Comparison of ENCODE assay signal across 11 cellular contexts in the genomic region with DNA sequence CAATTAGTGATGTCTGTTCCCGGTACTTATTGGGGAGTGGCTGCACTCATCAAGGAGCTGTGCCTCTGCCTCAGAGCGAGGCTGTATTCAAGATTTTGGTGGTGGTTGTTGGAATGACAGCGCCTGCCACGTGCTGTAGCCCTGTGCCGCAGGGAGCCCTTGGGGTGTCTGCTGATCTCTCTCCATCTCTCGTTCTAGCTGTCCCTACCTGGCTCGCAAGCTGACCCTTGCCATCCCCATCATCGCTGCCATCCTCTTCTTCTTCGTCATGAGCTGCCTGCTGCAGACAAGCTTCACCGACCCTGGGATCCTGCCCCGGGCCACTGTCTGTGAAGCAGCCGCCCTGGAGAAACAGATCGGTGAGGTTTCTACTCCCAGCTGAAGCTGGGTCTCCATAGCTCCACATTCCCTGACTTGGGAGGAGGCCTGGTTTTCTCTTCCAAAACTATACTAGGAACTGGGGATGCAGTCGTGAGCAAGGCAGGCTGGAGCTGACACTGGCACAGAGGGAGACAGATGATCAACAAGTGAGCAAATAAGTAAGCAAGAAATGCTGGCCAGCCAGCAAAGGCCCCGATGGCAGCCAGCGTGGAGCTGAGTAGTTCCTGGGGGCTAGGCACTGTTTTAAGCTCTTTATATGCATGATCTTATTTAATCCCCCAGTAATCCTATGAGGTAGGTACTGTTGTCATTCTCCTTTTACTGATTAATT. TPM values are rescaled to one million over a fixed set of nuclear protein-coding genes. Genes with fewer than 3 reads are reported as not detected.
A peak's percentile ranks its signal among the peaks of the same experiment; 100 is the strongest.
DNase-seq lines count a peak whose midpoint lies in the region; ATAC-seq and TF ChIP-seq lines count a peak whose summit lies in the region.
"Had no signal": no experiment of that assay in that cellular context is flagged by ENCODE, and none has a peak within 500 bp of the region (broad histone marks: within the 10 kb centered on the region; RNA-seq: fewer than 3 reads in every experiment).

No MANE protein-coding gene starts in this region.

- peaks cover 70% of the 10 kb centered on the region for H3K4me1 Mint-ChIP-seq in activated naive CD8-positive, alpha-beta T cell treated with anti-CD3 and anti-CD28 coated beads, Interleukin-2, amount 50 U/mL, for 24 hours
- H3K4me1 Mint-ChIP-seq in natural killer cell treated with Interleukin-12 subunit alpha and Interleukin-12 subunit beta and Interleukin-15 and Interleukin-18, amount 100 ng/mL, for 72 hours (ENCODE audit: low read depth in 2 of 2): peaks cover 64 to 75% of the 10 kb centered on the region in 2 donors

- peaks cover 64% of the 10 kb centered on the region for H3K4me1 ChIP-seq in Loucy (ENCODE audit: insufficient read depth, low read length, poor library complexity, severe bottlenecking)

- H3K79me2 ChIP-seq in Loucy (ENCODE audit: insufficient read depth, low read length): peaks cover 60% of the 10 kb centered on the region

- H4K20me1 ChIP-seq in Loucy (ENCODE audit: insufficient read depth, low read length, poor library complexity, severe bottlenecking): peaks cover 22% of the 10 kb centered on the region

- peak overlapping the region; percentile 72 for H3K4me3 Mint-ChIP-seq in activated naive CD8-positive, alpha-beta T cell treated with anti-CD3 and anti-CD28 coated beads, Interleukin-2, amount 50 U/mL, for 24 hours
- peak overlapping the region; percentile 83 for H3K4me3 Mint-ChIP-seq in natural killer cell treated with Interleukin-12 subunit alpha and Interleukin-12 subunit beta and Interleukin-15 and Interleukin-18, amount 100 ng/mL, for 72 hours

- H3K4me3 ChIP-seq in Loucy (ENCODE audit: low read length, poor library complexity, severe bottlenecking) (no peak overlapping the region), lower leg skin (ENCODE audit: low read depth, poor library complexity, severe bottlenecking) (no peak overlapping the region)

- no peaks in the 10 kb centered on the region for H3K27me3 Mint-ChIP-seq in activated naive CD8-positive, alpha-beta T cell treated with anti-CD3 and anti-CD28 coated beads, Interleukin-2, amount 50 U/mL, for 24 hours
- H3K27me3 Mint-ChIP-seq in natural killer cell treated with Interleukin-12 subunit alpha and Interleukin-12 subunit beta and Interleukin-15 and Interleukin-18, amount 100 ng/mL, for 72 hours: no peaks in the 10 kb centered on the region

- no peak overlapping the region for H3K9ac ChIP-seq in Loucy (ENCODE audit: low read depth, low read length, poor library complexity, severe bottlenecking)

- peak overlapping the region; percentile 82 for H3K4me2 ChIP-seq in Loucy (ENCODE audit: low read depth, low read length, poor library complexity, severe bottlenecking)

- no peaks in the 10 kb centered on the region for H3K27me3 ChIP-seq in Loucy (ENCODE audit: insufficient read depth, low read length, poor library complexity, severe bottlenecking)

- H2AFZ ChIP-seq in Loucy (ENCODE audit: low read length): no peak overlapping the region

- TF ChIP-seq CTCF in Loucy (conservative IDR thresholded peaks at IDR 0.05; ENCODE audit: low read length) (no peak), lower leg skin (IDR thresholded peaks at IDR 0.05) (no peak)

- ATAC-seq in activated naive CD8-positive, alpha-beta T cell treated with anti-CD3 and anti-CD28 coated beads, Interleukin-2, amount 50 U/mL, for 24 hours: no peak
- no peak for ATAC-seq in natural killer cell treated with Interleukin-12 subunit alpha and Interleukin-12 subunit beta and Interleukin-15 and Interleukin-18, amount 100 ng/mL, for 72 hours
- ATAC-seq in GM21360 (IDR thresholded peaks at IDR 0.05; ENCODE audit: unreplicated experiment): no peak
- ATAC-seq in GM18519 (IDR thresholded peaks at IDR 0.05; ENCODE audit: low FRiP score, unreplicated experiment): no peak
- ATAC-seq: Right ventricle myocardium inferior had no signal

- no peak for TF ChIP-seq POLR2A in lower leg skin (IDR thresholded peaks at IDR 0.05)

- H3F3A ChIP-seq in Loucy (ENCODE audit: low read depth): peaks cover 24% of the 10 kb centered on the region

- no peaks in the 10 kb centered on the region for H3K9me3 ChIP-seq in Loucy (ENCODE audit: insufficient read depth, low read depth, low read length)

- H3K36me3 ChIP-seq in Loucy (ENCODE audit: insufficient read depth, low read length): peaks cover 22% of the 10 kb centered on the region; the same call in 1 of the 2 replicates

- peak overlapping the region; percentile 93 for H3K27ac Mint-ChIP-seq in activated naive CD8-positive, alpha-beta T cell treated with anti-CD3 and anti-CD28 coated beads, Interleukin-2, amount 50 U/mL, for 24 hours
- peak overlapping the region; percentile 99 for H3K27ac Mint-ChIP-seq in natural killer cell treated with Interleukin-12 subunit alpha and Interleukin-12 subunit beta and Interleukin-15 and Interleukin-18, amount 100 ng/mL, for 72 hours

- intact Hi-C loops in lower leg skin (cut with DNase I; ENCODE audit: low total_unique reads): no loop called here

- 83 to 87% methylated on average over 16 of the region's 16 CpGs for WGBS in lower leg skin, 2 donors

- peaks cover 53% of the 10 kb centered on the region for H3K36me3 Mint-ChIP-seq in activated naive CD8-positive, alpha-beta T cell treated with anti-CD3 and anti-CD28 coated beads, Interleukin-2, amount 50 U/mL, for 24 hours (ENCODE audit: low read depth)
- peaks cover 27% of the 10 kb centered on the region for H3K36me3 Mint-ChIP-seq in natural killer cell treated with Interleukin-12 subunit alpha and Interleukin-12 subunit beta and Interleukin-15 and Interleukin-18, amount 100 ng/mL, for 72 hours

- DNase-seq in D341Med (ENCODE audit: low spot score): peak; percentile 75
- DNase-seq in activated naive CD8-positive, alpha-beta T cell treated with anti-CD3 and anti-CD28 coated beads, Interleukin-2, amount 50 U/mL, for 24 hours: no peak
- no peak for DNase-seq in natural killer cell treated with Interleukin-12 subunit alpha and Interleukin-12 subunit beta and Interleukin-15 and Interleukin-18, amount 100 ng/mL, for 72 hours (ENCODE audit: low spot score)
- no peak for DNase-seq in lower leg skin (ENCODE audit: low spot score in 2 of 2)
- DNase-seq: activated CD4-positive, CD25-positive, alpha-beta regulatory T cell; COR-L47; NCI-H446 had no signal

- H3K9me2 ChIP-seq in Loucy (replicated peaks; ENCODE audit: low read depth, low read length): no peaks in the 10 kb centered on the region

- H3K9me3 Mint-ChIP-seq in activated naive CD8-positive, alpha-beta T cell treated with anti-CD3 and anti-CD28 coated beads, Interleukin-2, amount 50 U/mL, for 24 hours: no peaks in the 10 kb centered on the region
- no peaks in the 10 kb centered on the region for H3K9me3 Mint-ChIP-seq in natural killer cell treated with Interleukin-12 subunit alpha and Interleukin-12 subunit beta and Interleukin-15 and Interleukin-18, amount 100 ng/mL, for 72 hours

RNA-seq across cellular contexts. Expression of a gene that starts 5.9 kb away (rescaled TPM):
- total RNA-seq in natural killer cell treated with Interleukin-12 subunit alpha and Interleukin-12 subunit beta and Interleukin-15 and Interleukin-18, amount 100 ng/mL, for 72 hours: 100 to 1,000 TPM in 1 of 2 donors, 10 to 100 TPM in 1; 87.2 to 106 TPM
- 10 to 100 TPM; 14.1 to 28.4 (median 18.8) TPM for total RNA-seq in lower leg skin

RNA-seq across cellular contexts. Expression of a gene that starts 30.5 kb away (rescaled TPM):
- under 1 TPM; 0.50 to 0.56 TPM for total RNA-seq in natural killer cell treated with Interleukin-12 subunit alpha and Interleukin-12 subunit beta and Interleukin-15 and Interleukin-18, amount 100 ng/mL, for 72 hours
- 1,000 to 10,000 TPM in 1 of 4 donors, 100 to 1,000 TPM in 3; 755 to 1,044 (median 948) TPM for total RNA-seq in lower leg skin
- total RNA-seq: Right ventricle myocardium inferior had no signal

RNA-seq across cellular contexts. Expression of a gene that starts 44.7 kb away (rescaled TPM):
- 10 to 100 TPM; 44.3 to 60.2 TPM for total RNA-seq in natural killer cell treated with Interleukin-12 subunit alpha and Interleukin-12 subunit beta and Interleukin-15 and Interleukin-18, amount 100 ng/mL, for 72 hours
- 10 to 100 TPM; 18.2 to 39.3 (median 27.1) TPM for total RNA-seq in lower leg skin

RNA-seq across cellular contexts. Expression of a gene that starts 57.7 kb away (rescaled TPM):
- 10 to 100 TPM; 52.6 to 58.0 TPM for total RNA-seq in natural killer cell treated with Interleukin-12 subunit alpha and Interleukin-12 subunit beta and Interleukin-15 and Interleukin-18, amount 100 ng/mL, for 72 hours
- 10 to 100 TPM; 12.3 to 24.5 (median 16.4) TPM for total RNA-seq in lower leg skin

Comparison
In these comparisons a context has a peak if more than half of its experiments do, and no peak if none do; other contexts are left out.
1. RNA of a gene that starts 30.5 kb away (total RNA-seq): 755 to 1,044 TPM in lower leg skin; 0.50 to 0.56 TPM in natural killer cell treated with Interleukin-12 subunit alpha and Interleukin-12 subunit beta and Interleukin-15 and Interleukin-18, amount 100 ng/mL, for 72 hours; every median in the first group is over 100 times any median in the second.